ENCODE assay signal across 20 cellular contexts in the genomic region with DNA sequence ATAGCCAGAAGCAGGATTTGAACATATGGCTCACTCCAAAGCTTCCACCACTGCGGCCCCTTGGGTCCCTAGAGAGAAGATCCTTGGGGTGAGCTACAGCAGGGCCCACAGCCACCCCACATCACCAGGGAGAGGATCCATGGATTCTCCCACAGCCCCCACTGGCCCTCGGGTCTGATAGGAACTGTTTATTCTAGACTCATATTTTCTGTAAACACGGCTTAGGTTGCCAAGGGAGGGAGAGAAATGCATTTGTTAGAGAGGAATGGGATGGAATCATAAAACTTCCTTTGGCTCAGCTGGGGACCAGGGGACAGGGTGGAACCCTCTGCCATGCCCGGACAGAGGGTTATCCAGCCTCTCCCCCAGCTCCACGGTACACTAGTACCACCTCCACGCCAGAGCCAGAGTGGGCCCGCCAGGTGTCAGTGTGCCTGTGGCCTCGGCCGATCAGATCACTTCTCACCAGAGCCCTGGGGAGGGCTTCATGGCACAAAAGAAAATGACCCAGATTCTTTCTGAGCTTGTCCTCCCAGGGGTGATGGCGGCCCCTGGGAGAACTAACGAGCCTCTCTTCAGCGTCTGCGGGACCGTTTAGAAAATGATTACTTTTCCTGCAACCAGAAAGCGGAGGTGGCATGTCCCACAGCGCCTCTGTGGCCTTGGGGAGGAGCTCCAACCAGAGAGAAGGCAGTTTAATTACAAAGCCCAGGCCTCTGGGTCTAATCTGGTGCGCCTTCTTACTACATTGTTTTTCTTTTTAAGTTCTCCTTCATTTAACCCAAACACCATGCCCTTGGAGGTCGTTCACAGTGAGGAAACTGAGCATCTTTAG. TPM values are rescaled to one million over a fixed set of nuclear protein-coding genes. Genes with fewer than 3 reads are reported as not detected.
DNase-seq lines count a peak whose midpoint lies in the region; ATAC-seq and TF ChIP-seq lines count a peak whose summit lies in the region.
"Had no signal": no experiment of that assay in that cellular context is flagged by ENCODE, and none has a peak within 500 bp of the region (broad histone marks: within the 10 kb centered on the region; RNA-seq: fewer than 3 reads in every experiment).

No MANE protein-coding gene starts in this region.

- H3K9me3 Mint-ChIP-seq in neural progenitor cell (no peaks in the 10 kb centered on the region), osteocyte (ENCODE audit: unreplicated experiment) (no peaks in the 10 kb centered on the region)
- H3K9me3 Mint-ChIP-seq: CD4-positive, alpha-beta T cell had no signal

- no peak for TF ChIP-seq POLR2A in heart left ventricle (IDR thresholded peaks at IDR 0.05)
- no peak for TF ChIP-seq POLR2A in testis (IDR thresholded peaks at IDR 0.05)

- TF ChIP-seq CTCF in heart left ventricle (IDR thresholded peaks at IDR 0.05) (peak in 5 of 12 donors; percentile 12 to 40 (median 17)), neural progenitor cell (IDR thresholded peaks at IDR 0.05) (no peak), testis (IDR thresholded peaks at IDR 0.05) (no peak), osteocyte (IDR thresholded peaks at IDR 0.05) (no peak)

- H3K27me3 ChIP-seq in heart left ventricle (no peaks in the 10 kb centered on the region), neural progenitor cell (no peaks in the 10 kb centered on the region), testis (no peaks in the 10 kb centered on the region)
- H3K27me3 ChIP-seq: neutrophil had no signal

- H2AFZ ChIP-seq in neural progenitor cell (replicated peaks): no peak overlapping the region

- intact Hi-C loops in heart left ventricle (cut with DNase I): loop anchor here in 5 of 10 donors (2.0 to 5.0 kb wide), 4 partner anchors 32 to 74 kb away; partner anchors contain the start of gene ADCY5 (in 4 of the 5)
- intact Hi-C loops in testis (cut with DNase I; ENCODE audit: low total_unique reads): no loop called here

- no peaks in the 10 kb centered on the region for H4K20me1 ChIP-seq in neural progenitor cell (ENCODE audit: low read depth)

- DNase-seq in NCI-H1436 treated with DMSO at 0.1 percent for 48 hours (lab: John Stamatoyannopoulos, UW): peak; percentile 53
- DNase-seq in heart left ventricle: peak in 4 of 5 donors; percentile 43 to 70 (median 56)
- DNase-seq in neural progenitor cell (ENCODE audit: low spot score): peak; percentile 37
- DNase-seq in testis: peak; percentile 51
- DNase-seq in activated CD4-positive, CD25-positive, alpha-beta regulatory T cell (lab: John Stamatoyannopoulos, UW): no peak
- no peak for DNase-seq in NCI-H748 treated with DMSO at 0.1 percent for 48 hours (lab: John Stamatoyannopoulos, UW)
- DNase-seq in T-helper 2 cell: no peak
- no peak for DNase-seq in osteocyte (ENCODE audit: extremely low spot score, unreplicated experiment)
- DNase-seq: ACHN; activated T-cell treated with anti-CD3 and anti-CD28 coated beads, Interleukin-2, amount 50 U/mL, for 48 hours; CD4-positive, alpha-beta T cell; DMS79; H7; Karpas-422; NCI-H2171 treated with DMSO at 0.1 percent for 48 hours; SW 1271 had no signal

- 39 to 52% (median 47%) methylated on average over 18 of the region's 18 CpGs for WGBS in heart left ventricle, 4 donors
- 46 to 50% methylated on average over 16 to 18 of the region's 18 CpGs for WGBS in testis, 2 donors

- peak in 1 of 4 donors; percentile 12 for ATAC-seq in heart left ventricle

- no peaks in the 10 kb centered on the region for H3K36me3 ChIP-seq in heart left ventricle
- H3K36me3 ChIP-seq in neural progenitor cell: no peaks in the 10 kb centered on the region
- H3K36me3 ChIP-seq in testis (ENCODE audit: low read depth, missing control alignments): no peaks in the 10 kb centered on the region
- H3K36me3 ChIP-seq: neutrophil had no signal

- H3K4me1 Mint-ChIP-seq in neural progenitor cell (peaks cover 37% of the 10 kb centered on the region), osteocyte (ENCODE audit: unreplicated experiment) (peaks cover 17% of the 10 kb centered on the region)

- H3K4me2 ChIP-seq in neural progenitor cell: no peak overlapping the region
- H3K4me2 ChIP-seq: smooth muscle cell had no signal

- H3F3A ChIP-seq in neural progenitor cell (ENCODE audit: low read depth): no peaks in the 10 kb centered on the region

- H3K9me3 ChIP-seq in heart left ventricle (no peaks in the 10 kb centered on the region), neural progenitor cell (ENCODE audit: low read depth) (no peaks in the 10 kb centered on the region), testis (no peaks in the 10 kb centered on the region)
- H3K9me3 ChIP-seq: neutrophil had no signal

- H3K4me1 ChIP-seq in heart left ventricle (peaks cover 5 to 100% (median 60%) of the 10 kb centered on the region in 12 donors), neural progenitor cell (peaks cover 19% of the 10 kb centered on the region), testis (peaks cover 43% of the 10 kb centered on the region)

- H3K4me3 ChIP-seq in heart left ventricle: peak overlapping the region in 5 of 12 donors; percentile 9 to 21 (median 12)
- H3K4me3 ChIP-seq in neural progenitor cell: no peak overlapping the region
- H3K4me3 ChIP-seq in testis: no peak overlapping the region
- H3K4me3 ChIP-seq: smooth muscle cell had no signal

- H3K27me3 Mint-ChIP-seq in neural progenitor cell (ENCODE audit: insufficient read depth, low read depth) (peaks cover 9% of the 10 kb centered on the region), osteocyte (ENCODE audit: unreplicated experiment) (peaks cover 26% of the 10 kb centered on the region)
- H3K27me3 Mint-ChIP-seq: activated naive CD8-positive, alpha-beta T cell had no signal

- no peaks in the 10 kb centered on the region for H3K36me3 Mint-ChIP-seq in neural progenitor cell
- no peaks in the 10 kb centered on the region for H3K36me3 Mint-ChIP-seq in osteocyte (ENCODE audit: unreplicated experiment)
- H3K36me3 Mint-ChIP-seq: activated naive CD8-positive, alpha-beta T cell had no signal

- H3K27ac Mint-ChIP-seq in neural progenitor cell (peak overlapping the region; percentile 6), osteocyte (ENCODE audit: unreplicated experiment) (no peak overlapping the region)
- H3K27ac Mint-ChIP-seq: activated naive CD8-positive, alpha-beta T cell; CD4-positive, alpha-beta T cell had no signal

- H3K9ac ChIP-seq in neural progenitor cell: no peak overlapping the region

- H3K27ac ChIP-seq in heart left ventricle (peak overlapping the region; percentile 15 to 94 (median 89)), neural progenitor cell (no peak overlapping the region), testis (peak overlapping the region; percentile 82 to 83)
- H3K27ac ChIP-seq: neutrophil had no signal

- no peaks in the 10 kb centered on the region for H3K79me2 ChIP-seq in neural progenitor cell (ENCODE audit: low read depth)

- H3K4me3 Mint-ChIP-seq in neural progenitor cell (no peak overlapping the region), osteocyte (ENCODE audit: unreplicated experiment) (no peak overlapping the region)
- H3K4me3 Mint-ChIP-seq: activated naive CD8-positive, alpha-beta T cell; CD4-positive, alpha-beta T cell had no signal

RNA-seq across cellular contexts. Expression of gene ADCY5, which starts 33.7 kb away (rescaled TPM):
- 100 to 1,000 TPM; 106 to 276 (median 170) TPM for total RNA-seq in heart left ventricle
- 10 to 100 TPM; 78.5 to 84.1 TPM for polyA plus RNA-seq in heart left ventricle
- total RNA-seq in neural progenitor cell (ENCODE audit: low replicate concordance): 1.0 and 1.6 TPM in 2 replicates
- 10 to 100 TPM; 33.6 to 41.6 TPM for total RNA-seq in testis
- polyA plus RNA-seq in testis (ENCODE audit: insufficient read depth, low read depth, low replicate concordance): 16.5 TPM
- 10.6 and 15.3 TPM in 2 replicates for total RNA-seq in osteocyte
- total RNA-seq: CD4-positive, alpha-beta T cell; RPMI7951 had no signal

Comparison
In these comparisons a context has a peak if more than half of its experiments do, and no peak if none do; other contexts are left out.
1. DNase-seq: peak in NCI-H1436 treated with DMSO at 0.1 percent for 48 hours (single experiment), heart left ventricle (4 of 5), neural progenitor cell (single experiment) and testis (single experiment); none in activated CD4-positive, CD25-positive, alpha-beta regulatory T cell (0 of 4), NCI-H748 treated with DMSO at 0.1 percent for 48 hours (single experiment), T-helper 2 cell (0 of 5) and osteocyte (single experiment).